ENCODE assay signal across 9 cellular contexts in the genomic region with DNA sequence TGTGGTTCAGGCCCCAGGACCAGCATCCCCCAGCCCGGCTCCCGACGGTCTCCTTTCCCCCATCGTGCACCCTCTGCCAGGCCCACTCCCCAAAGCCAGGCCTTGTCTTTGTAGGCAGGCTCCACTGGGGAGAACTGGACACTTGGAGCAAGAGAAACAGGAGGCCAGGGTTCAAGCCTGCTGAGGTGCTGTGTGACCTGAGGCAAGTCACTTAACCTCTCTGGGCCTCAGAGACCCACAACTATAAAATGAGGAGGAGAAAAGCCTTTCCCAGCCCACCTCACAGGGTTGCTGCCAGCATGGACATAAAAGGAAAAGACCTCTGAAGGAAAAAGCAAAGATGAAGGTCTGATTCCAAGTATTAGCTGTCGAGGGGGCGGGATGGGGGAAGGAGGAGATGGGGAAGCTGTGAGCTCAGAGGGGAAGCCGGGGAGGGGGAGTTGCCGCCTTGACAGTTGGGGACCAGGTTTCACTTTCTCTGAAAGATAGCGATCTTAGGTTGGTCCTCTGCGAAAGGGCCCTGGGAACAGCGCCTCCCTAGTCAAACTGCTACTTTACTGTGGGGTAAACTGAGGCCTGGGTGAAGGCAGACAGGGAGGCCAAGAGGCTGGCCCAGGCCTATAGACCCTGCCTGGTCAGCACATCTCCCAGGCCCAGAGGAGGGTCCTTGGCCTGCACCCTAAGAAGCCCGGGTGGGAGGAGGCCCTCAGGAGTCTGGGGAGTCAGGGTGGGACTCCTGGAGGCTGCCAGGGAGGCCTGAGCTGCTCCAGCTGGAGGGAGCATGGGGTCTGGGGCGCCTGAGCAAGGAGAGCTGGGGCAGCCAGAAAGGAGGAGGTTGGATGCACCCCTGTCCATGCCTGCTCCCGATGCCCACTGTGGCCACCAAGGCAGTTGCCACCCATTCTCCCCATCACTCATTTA. TPM values are rescaled to one million over a fixed set of nuclear protein-coding genes. Genes with fewer than 3 reads are reported as not detected.
DNase-seq lines count a peak whose midpoint lies in the region; ATAC-seq and TF ChIP-seq lines count a peak whose summit lies in the region.
"Had no signal": no experiment of that assay in that cellular context is flagged by ENCODE, and none has a peak within 500 bp of the region (broad histone marks: within the 10 kb centered on the region; RNA-seq: fewer than 3 reads in every experiment).

No MANE protein-coding gene starts in this region.

- 80 to 84% methylated on average over 11 to 12 of the region's 14 CpGs for WGBS in thyroid gland, 2 donors

- H3K4me1 ChIP-seq in neutrophil (ENCODE audit: control insufficient read depth in 1 of 2, insufficient read depth in 1 of 2, low read depth in 1 of 2, low read length in 1 of 2) (peaks cover 90 to 98% of the 10 kb centered on the region in 2 experiments), thyroid gland (peaks cover 4 to 6% of the 10 kb centered on the region in 2 donors)
- H3K4me1 ChIP-seq: right atrium auricular region had no signal

- no peak for TF ChIP-seq POLR2A in thyroid gland (IDR thresholded peaks at IDR 0.05)

- ATAC-seq in HG02678 (IDR thresholded peaks at IDR 0.05; ENCODE audit: unreplicated experiment) (no peak), HG03354 (IDR thresholded peaks at IDR 0.05; ENCODE audit: poor library complexity, severe bottlenecking, unreplicated experiment) (no peak)

- no peaks in the 10 kb centered on the region for H3K36me3 Mint-ChIP-seq in activated naive CD8-positive, alpha-beta T cell
- H3K36me3 Mint-ChIP-seq in nephron progenitor cell (ENCODE audit: low read depth): no peaks in the 10 kb centered on the region

- peaks cover 25% of the 10 kb centered on the region for H3K36me3 ChIP-seq in neutrophil
- H3K36me3 ChIP-seq in thyroid gland: no peaks in the 10 kb centered on the region
- H3K36me3 ChIP-seq: right atrium auricular region had no signal

- H3K4me3 Mint-ChIP-seq in activated naive CD8-positive, alpha-beta T cell: peak overlapping the region; percentile 95
- no peak overlapping the region for H3K4me3 Mint-ChIP-seq in nephron progenitor cell

- DNase-seq in GDM1 (lab: John Stamatoyannopoulos, UW) (peak; percentile 58), OCI-M1 (lab: John Stamatoyannopoulos, UW) (peak; percentile 75), thyroid gland (no peak), nephron progenitor cell (no peak)

- H3K9me3 ChIP-seq in neutrophil (no peaks in the 10 kb centered on the region), thyroid gland (no peaks in the 10 kb centered on the region)
- H3K9me3 ChIP-seq: right atrium auricular region had no signal

- intact Hi-C loops in thyroid gland (cut with DNase I): no loop called here

- H3K27me3 Mint-ChIP-seq in activated naive CD8-positive, alpha-beta T cell: no peaks in the 10 kb centered on the region
- peaks cover 6% of the 10 kb centered on the region for H3K27me3 Mint-ChIP-seq in nephron progenitor cell (ENCODE audit: low read depth, poor library complexity)

- peak overlapping the region; percentile 96 to 99 for H3K4me3 ChIP-seq in neutrophil (ENCODE audit: low read depth in 1 of 2, low read length in 1 of 2)
- H3K4me3 ChIP-seq in thyroid gland (replicated peaks in 1 of 3): no peak overlapping the region

- H3K9me3 Mint-ChIP-seq in activated naive CD8-positive, alpha-beta T cell (ENCODE audit: low read depth): no peaks in the 10 kb centered on the region
- no peaks in the 10 kb centered on the region for H3K9me3 Mint-ChIP-seq in nephron progenitor cell

- peak overlapping the region; percentile 89 for H3K27ac Mint-ChIP-seq in activated naive CD8-positive, alpha-beta T cell
- H3K27ac Mint-ChIP-seq in nephron progenitor cell: no peak overlapping the region

- TF ChIP-seq CTCF in neutrophil (IDR thresholded peaks at IDR 0.05) (no peak), thyroid gland (IDR thresholded peaks at IDR 0.05) (no peak), nephron progenitor cell (IDR thresholded peaks at IDR 0.05) (no peak)

- H3K4me1 Mint-ChIP-seq in activated naive CD8-positive, alpha-beta T cell (ENCODE audit: low read depth): peaks cover 29% of the 10 kb centered on the region
- peaks cover 4% of the 10 kb centered on the region for H3K4me1 Mint-ChIP-seq in nephron progenitor cell

- H3K27ac ChIP-seq in neutrophil: peak overlapping the region; percentile 100
- H3K27ac ChIP-seq in thyroid gland: no peak overlapping the region

- no peaks in the 10 kb centered on the region for H3K27me3 ChIP-seq in neutrophil
- H3K27me3 ChIP-seq in thyroid gland: no peaks in the 10 kb centered on the region
- H3K27me3 ChIP-seq: right atrium auricular region had no signal

RNA-seq across cellular contexts. Expression of gene OSM, which starts 1.0 kb away (rescaled TPM):
- under 1 TPM in 1 of 4 donors, not detected in 3; 0.40 TPM for total RNA-seq in thyroid gland

RNA-seq across cellular contexts. Expression of gene LIF, which starts 21.1 kb away (rescaled TPM):
- 1 to 10 TPM in 3 of 4 donors, under 1 TPM in 1; 0.89 to 2.6 (median 2.2) TPM for total RNA-seq in thyroid gland

RNA-seq across cellular contexts. Expression of gene CASTOR1, which starts 21.7 kb away (rescaled TPM):
- total RNA-seq in thyroid gland: 10 to 100 TPM; 16.5 to 36.0 (median 27.7) TPM

RNA-seq across cellular contexts. Expression of gene TBC1D10A, which starts 59.1 kb away (rescaled TPM):
- total RNA-seq in thyroid gland: 10 to 100 TPM; 28.4 to 44.7 (median 35.9) TPM

Comparison
In these comparisons a context has a peak if more than half of its experiments do, and no peak if none do; other contexts are left out.
1. DNase-seq: peak in GDM1 (single experiment) and OCI-M1 (single experiment); none in thyroid gland (0 of 2) and nephron progenitor cell (single experiment).
2. H3K4me3 ChIP-seq: peak in neutrophil (2 of 2); none in thyroid gland (0 of 3).